12 cellular contexts compared by ENCODE assay signal in the genomic region with DNA sequence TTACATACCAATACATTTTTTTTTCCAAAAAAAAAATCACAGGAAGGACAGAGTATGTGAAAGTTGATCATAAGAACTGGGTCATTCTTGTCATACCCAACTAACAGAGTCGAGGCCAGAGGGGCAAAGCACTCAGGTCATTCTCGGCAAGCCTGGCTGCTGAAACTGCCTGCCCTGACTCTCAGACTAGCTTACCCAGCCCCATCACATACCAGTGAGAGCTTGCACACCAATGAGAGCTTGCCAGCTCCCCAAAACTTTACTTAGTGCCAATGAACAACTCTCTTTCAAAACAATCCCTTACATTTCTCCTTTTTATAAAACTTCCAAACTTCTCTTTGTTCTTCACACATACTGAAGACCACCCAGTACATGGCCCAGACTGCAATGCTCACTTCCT. TPM values are rescaled to one million over a fixed set of nuclear protein-coding genes. Genes with fewer than 3 reads are reported as not detected.
DNase-seq lines count a peak whose midpoint lies in the region; ATAC-seq and TF ChIP-seq lines count a peak whose summit lies in the region.
"Had no signal": no experiment of that assay in that cellular context is flagged by ENCODE, and none has a peak within 500 bp of the region (broad histone marks: within the 10 kb centered on the region; RNA-seq: fewer than 3 reads in every experiment).

No MANE protein-coding gene starts in this region.

- H3K79me1 ChIP-seq in H9 (ENCODE audit: insufficient read depth, low read depth, low read length, poor library complexity, severe bottlenecking): no peaks in the 10 kb centered on the region

- H2BK15ac ChIP-seq in H9 (ENCODE audit: low read depth, low read length): no peak overlapping the region

- H4K91ac ChIP-seq in H9 (ENCODE audit: insufficient read length, low read depth, low read length): no peak overlapping the region

- no peak overlapping the region for H2AK5ac ChIP-seq in H9 (ENCODE audit: insufficient read length, low read length)

- H2BK20ac ChIP-seq in H9 (ENCODE audit: low read depth, low read length, poor library complexity, severe bottlenecking): no peak overlapping the region

- H3K18ac ChIP-seq in H9 (ENCODE audit: insufficient read length, low read depth, low read length): no peak overlapping the region

- H4K5ac ChIP-seq in H9 (ENCODE audit: insufficient read length, low read depth, low read length): no peak overlapping the region

- peaks cover 70% of the 10 kb centered on the region for H3K4me1 ChIP-seq in CD4-positive, alpha-beta memory T cell (ENCODE audit: insufficient read depth, low read length)
- H3K4me1 ChIP-seq in H9 (ENCODE audit: insufficient read depth, low read length): peaks cover 8% of the 10 kb centered on the region
- H3K4me1 ChIP-seq in naive thymus-derived CD4-positive, alpha-beta T cell (ENCODE audit: control insufficient read depth in 2 of 2, insufficient read depth in 2 of 2, low read length in 2 of 2): peaks cover 0 to 17% of the 10 kb centered on the region in 2 donors

- H3K27me3 ChIP-seq in CD4-positive, alpha-beta memory T cell (ENCODE audit: insufficient read depth, low read length): no peaks in the 10 kb centered on the region
- H3K27me3 ChIP-seq in H9 (ENCODE audit: insufficient read depth, low read length): no peaks in the 10 kb centered on the region
- no peaks in the 10 kb centered on the region for H3K27me3 ChIP-seq in naive thymus-derived CD4-positive, alpha-beta T cell (ENCODE audit: control insufficient read depth in 2 of 2, insufficient read depth in 2 of 2, low read length in 2 of 2)
- H3K27me3 ChIP-seq: BLaER1 treated with 17β-estradiol and CSF1 and Interleukin-3, amounts not matched to agents 10 nM and 100 nM had no signal

- H3K56ac ChIP-seq in H9 (ENCODE audit: insufficient read length, low read depth, low read length): no peak overlapping the region

- WGBS in H9 (ENCODE audit: extremely low coverage, insufficient read length, low lambda C conversion rate): no CpG with 5 or more reads among the region's 2 CpGs

- ATAC-seq in activated T-helper 17 cell treated with anti-CD3 and anti-CD28 coated beads, Interleukin-2, amount 50 U/mL, for 72 hours (replicated peaks): no peak
- no peak for ATAC-seq in naive thymus-derived CD4-positive, alpha-beta T cell
- ATAC-seq in GM19397 (IDR thresholded peaks at IDR 0.05; ENCODE audit: unreplicated experiment): no peak

- H2BK5ac ChIP-seq in H9 (ENCODE audit: insufficient read length, low read length): no peak overlapping the region

- intact Hi-C loops in CD4-positive, alpha-beta memory T cell (cut with micrococcal nuclease): no loop called here
- intact Hi-C loops in naive thymus-derived CD4-positive, alpha-beta T cell (cut with micrococcal nuclease): no loop called here

- peak overlapping the region in 2 of 8 donors; percentile 37 to 53 for H3K4me3 Mint-ChIP-seq in CD4-positive, alpha-beta memory T cell
- no peak overlapping the region for H3K4me3 Mint-ChIP-seq in H9
- peak overlapping the region; percentile 47 for H3K4me3 Mint-ChIP-seq in activated T-helper 17 cell treated with anti-CD3 and anti-CD28 coated beads, Interleukin-2, amount 50 U/mL, for 72 hours
- H3K4me3 Mint-ChIP-seq in naive thymus-derived CD4-positive, alpha-beta T cell: no peak overlapping the region

- H4K8ac ChIP-seq in H9 (replicated peaks; ENCODE audit: insufficient read length, low read depth, low read length): no peak overlapping the region

- CTCF ChIA-PET in CD4-positive, alpha-beta memory T cell (lab: Charles Lee; ENCODE audit: partially characterized antibody): interaction anchor here (1.1 to 1.6 kb wide), 3 partner anchors 10 to 74 kb away, joined by 3 to 4 read pairs (median 3); no protein-coding TSS in a partner anchor
- CTCF ChIA-PET in naive thymus-derived CD4-positive, alpha-beta T cell (lab: Charles Lee): interaction anchor here (0.7 to 1.2 kb wide), 3 partner anchors 11 to 550 kb away, joined by 3 to 9 read pairs (median 3); no protein-coding TSS in a partner anchor

- peaks cover 5% of the 10 kb centered on the region; the same call in 1 of the 2 replicates for H3K79me2 ChIP-seq in H9 (ENCODE audit: insufficient read depth, low read length)

- H3K23me2 ChIP-seq in H9 (ENCODE audit: insufficient read length, low read depth, low read length, poor library complexity, severe bottlenecking): no peaks in the 10 kb centered on the region

- no peak overlapping the region for H3K27ac ChIP-seq in CD4-positive, alpha-beta memory T cell (ENCODE audit: low read depth, low read length)
- no peak overlapping the region for H3K27ac ChIP-seq in H9 (ENCODE audit: insufficient read length, low read depth, low read length)
- no peak overlapping the region for H3K27ac ChIP-seq in naive thymus-derived CD4-positive, alpha-beta T cell (ENCODE audit: low read depth, low read length)
- H3K27ac ChIP-seq: BLaER1 treated with 17β-estradiol and CSF1 and Interleukin-3, amounts not matched to agents 10 nM and 100 nM had no signal

- POLR2A ChIA-PET in CD4-positive, alpha-beta memory T cell (lab: Charles Lee; ENCODE audit: partially characterized antibody): interaction anchor here (1.6 kb wide), 1 partner anchor 11 kb away, joined by 4 read pairs; no protein-coding TSS in a partner anchor
- POLR2A ChIA-PET in naive thymus-derived CD4-positive, alpha-beta T cell (lab: Charles Lee): no interaction called here

- peaks cover 46 to 89% (median 68%) of the 10 kb centered on the region in 4 donors for H3K4me1 Mint-ChIP-seq in CD4-positive, alpha-beta memory T cell
- peaks cover 55 to 62% of the 10 kb centered on the region in 2 experiments for H3K4me1 Mint-ChIP-seq in H9
- peaks cover 59% of the 10 kb centered on the region for H3K4me1 Mint-ChIP-seq in activated T-helper 17 cell treated with anti-CD3 and anti-CD28 coated beads, Interleukin-2, amount 50 U/mL, for 72 hours
- H3K4me1 Mint-ChIP-seq in naive thymus-derived CD4-positive, alpha-beta T cell: peaks cover 33 to 68% (median 61%) of the 10 kb centered on the region in 7 donors

- no peak overlapping the region for H3K4me2 ChIP-seq in H9 (ENCODE audit: insufficient read depth, insufficient read length, low read length)
- H3K4me2 ChIP-seq: BLaER1 treated with 17β-estradiol and CSF1 and Interleukin-3, amounts not matched to agents 10 nM and 100 nM had no signal

- no peak overlapping the region for H2BK12ac ChIP-seq in H9 (ENCODE audit: insufficient read length, low read depth, low read length)

- H3T11ph ChIP-seq in H9 (ENCODE audit: low read length): no peak overlapping the region

- H2BK120ac ChIP-seq in H9 (ENCODE audit: low read depth, low read length, poor library complexity, severe bottlenecking): no peak overlapping the region

- no peak for TF ChIP-seq CTCF in H9 (conservative IDR thresholded peaks at IDR 0.05)

- no peak overlapping the region for H3K14ac ChIP-seq in H9 (ENCODE audit: insufficient read depth, low read length)

- no peak overlapping the region for H3K23ac ChIP-seq in H9 (ENCODE audit: insufficient read length, low read depth, low read length)

- H3K9ac ChIP-seq in H9 (ENCODE audit: extremely low read depth, insufficient read length, low read length): no peak overlapping the region
- H3K9ac ChIP-seq: BLaER1 treated with 17β-estradiol and CSF1 and Interleukin-3, amounts not matched to agents 10 nM and 100 nM had no signal

- H3K27ac Mint-ChIP-seq in CD4-positive, alpha-beta memory T cell: peak overlapping the region in 6 of 7 donors; percentile 1 to 86 (median 22)
- H3K27ac Mint-ChIP-seq in H9: peak overlapping the region in 2 of 3 experiments; percentile 2 to 9; a peak in 2 of 7 replicates
- H3K27ac Mint-ChIP-seq in activated T-helper 17 cell treated with anti-CD3 and anti-CD28 coated beads, Interleukin-2, amount 50 U/mL, for 72 hours: peak overlapping the region; percentile 49
- H3K27ac Mint-ChIP-seq in naive thymus-derived CD4-positive, alpha-beta T cell: peak overlapping the region in 8 of 9 donors; percentile 6 to 85 (median 35)

- H3K4me3 ChIP-seq in CD4-positive, alpha-beta memory T cell (ENCODE audit: low read length in 2 of 2): no peak overlapping the region
- H3K4me3 ChIP-seq in naive thymus-derived CD4-positive, alpha-beta T cell (ENCODE audit: low read length): no peak overlapping the region
- H3K4me3 ChIP-seq: BLaER1 treated with 17β-estradiol and CSF1 and Interleukin-3, amounts not matched to agents 10 nM and 100 nM had no signal

- H4K20me1 ChIP-seq in H9 (ENCODE audit: control insufficient read depth, insufficient read depth, insufficient read length): no peaks in the 10 kb centered on the region

- DNase-seq in CD4-positive, alpha-beta memory T cell: no peak
- no peak for DNase-seq in H9
- no peak for DNase-seq in naive thymus-derived CD4-positive, alpha-beta T cell
- DNase-seq in activated gamma-delta T cell treated with Interleukin-2 at 50 U/mL for 16 hours: no peak
- DNase-seq in NCI-H345 treated with DMSO at 0.1 percent for 48 hours (lab: John Stamatoyannopoulos, UW; ENCODE audit: unreplicated experiment): no peak
- DNase-seq: caudate nucleus, DMS53, NCI-H1436, substantia nigra had no signal

- no peaks in the 10 kb centered on the region for H3K9me3 ChIP-seq in CD4-positive, alpha-beta memory T cell (ENCODE audit: control insufficient read depth in 1 of 2, low read length in 2 of 2)
- no peaks in the 10 kb centered on the region for H3K9me3 ChIP-seq in H9 (ENCODE audit: control insufficient read depth, low read depth, low read length)
- no peaks in the 10 kb centered on the region for H3K9me3 ChIP-seq in naive thymus-derived CD4-positive, alpha-beta T cell (ENCODE audit: control insufficient read depth in 2 of 3, low read length in 3 of 3)
- H3K9me3 ChIP-seq: BLaER1 treated with 17β-estradiol and CSF1 and Interleukin-3, amounts not matched to agents 10 nM and 100 nM had no signal

- peaks cover 17% of the 10 kb centered on the region for H3K36me3 ChIP-seq in CD4-positive, alpha-beta memory T cell (ENCODE audit: insufficient read depth, low read length)
- peaks cover 0 to 24% (median 8%) of the 10 kb centered on the region in 3 experiments for H3K36me3 ChIP-seq in naive thymus-derived CD4-positive, alpha-beta T cell (ENCODE audit: control insufficient read depth in 2 of 3, insufficient read depth in 3 of 3, low read length in 3 of 3)

- no peaks in the 10 kb centered on the region for H3K9me3 Mint-ChIP-seq in CD4-positive, alpha-beta memory T cell
- no peaks in the 10 kb centered on the region for H3K9me3 Mint-ChIP-seq in H9
- H3K9me3 Mint-ChIP-seq in activated T-helper 17 cell treated with anti-CD3 and anti-CD28 coated beads, Interleukin-2, amount 50 U/mL, for 72 hours: no peaks in the 10 kb centered on the region
- no peaks in the 10 kb centered on the region for H3K9me3 Mint-ChIP-seq in naive thymus-derived CD4-positive, alpha-beta T cell

- no peak overlapping the region for H2AFZ ChIP-seq in H9 (ENCODE audit: low read length)

- peaks cover 25 to 29% of the 10 kb centered on the region in 2 donors for H3K36me3 Mint-ChIP-seq in CD4-positive, alpha-beta memory T cell
- H3K36me3 Mint-ChIP-seq in H9 (ENCODE audit: insufficient read depth in 1 of 3, low read depth in 3 of 3): peaks cover 6 to 20% (median 11%) of the 10 kb centered on the region in 3 experiments; a peak in 6 of 7 replicates
- H3K36me3 Mint-ChIP-seq in activated T-helper 17 cell treated with anti-CD3 and anti-CD28 coated beads, Interleukin-2, amount 50 U/mL, for 72 hours (ENCODE audit: low read depth): peaks cover 40% of the 10 kb centered on the region
- H3K36me3 Mint-ChIP-seq in naive thymus-derived CD4-positive, alpha-beta T cell: peaks cover 11 to 31% (median 14%) of the 10 kb centered on the region in 5 donors

- H3K4ac ChIP-seq in H9 (ENCODE audit: low read depth, low read length): no peak overlapping the region

- no peaks in the 10 kb centered on the region for H3K27me3 Mint-ChIP-seq in CD4-positive, alpha-beta memory T cell
- H3K27me3 Mint-ChIP-seq in H9 (ENCODE audit: low read depth): no peaks in the 10 kb centered on the region
- H3K27me3 Mint-ChIP-seq in activated T-helper 17 cell treated with anti-CD3 and anti-CD28 coated beads, Interleukin-2, amount 50 U/mL, for 72 hours: no peaks in the 10 kb centered on the region
- H3K27me3 Mint-ChIP-seq in naive thymus-derived CD4-positive, alpha-beta T cell: no peaks in the 10 kb centered on the region

RNA-seq across cellular contexts. Expression of gene VOPP1, which starts 48.9 kb away (rescaled TPM):
- total RNA-seq in CD4-positive, alpha-beta memory T cell: 10 to 100 TPM; 91.0 to 98.7 TPM
- 10 to 100 TPM; 43.0 to 90.4 TPM for polyA plus RNA-seq in CD4-positive, alpha-beta memory T cell
- 55.7 and 56.8 TPM in 2 replicates for total RNA-seq in H9 (2021)
- 10 to 100 TPM; 58.0 to 70.9 TPM for total RNA-seq in activated T-helper 17 cell treated with anti-CD3 and anti-CD28 coated beads, Interleukin-2, amount 50 U/mL, for 72 hours
- total RNA-seq in naive thymus-derived CD4-positive, alpha-beta T cell: 100 to 1,000 TPM in 1 of 5 experiments, 10 to 100 TPM in 4; 66.2 to 111 (median 82.0) TPM
- polyA plus RNA-seq in naive thymus-derived CD4-positive, alpha-beta T cell: 10 to 100 TPM; 33.6 to 35.0 TPM
